22 cellular contexts compared by ENCODE assay signal in the genomic region with DNA sequence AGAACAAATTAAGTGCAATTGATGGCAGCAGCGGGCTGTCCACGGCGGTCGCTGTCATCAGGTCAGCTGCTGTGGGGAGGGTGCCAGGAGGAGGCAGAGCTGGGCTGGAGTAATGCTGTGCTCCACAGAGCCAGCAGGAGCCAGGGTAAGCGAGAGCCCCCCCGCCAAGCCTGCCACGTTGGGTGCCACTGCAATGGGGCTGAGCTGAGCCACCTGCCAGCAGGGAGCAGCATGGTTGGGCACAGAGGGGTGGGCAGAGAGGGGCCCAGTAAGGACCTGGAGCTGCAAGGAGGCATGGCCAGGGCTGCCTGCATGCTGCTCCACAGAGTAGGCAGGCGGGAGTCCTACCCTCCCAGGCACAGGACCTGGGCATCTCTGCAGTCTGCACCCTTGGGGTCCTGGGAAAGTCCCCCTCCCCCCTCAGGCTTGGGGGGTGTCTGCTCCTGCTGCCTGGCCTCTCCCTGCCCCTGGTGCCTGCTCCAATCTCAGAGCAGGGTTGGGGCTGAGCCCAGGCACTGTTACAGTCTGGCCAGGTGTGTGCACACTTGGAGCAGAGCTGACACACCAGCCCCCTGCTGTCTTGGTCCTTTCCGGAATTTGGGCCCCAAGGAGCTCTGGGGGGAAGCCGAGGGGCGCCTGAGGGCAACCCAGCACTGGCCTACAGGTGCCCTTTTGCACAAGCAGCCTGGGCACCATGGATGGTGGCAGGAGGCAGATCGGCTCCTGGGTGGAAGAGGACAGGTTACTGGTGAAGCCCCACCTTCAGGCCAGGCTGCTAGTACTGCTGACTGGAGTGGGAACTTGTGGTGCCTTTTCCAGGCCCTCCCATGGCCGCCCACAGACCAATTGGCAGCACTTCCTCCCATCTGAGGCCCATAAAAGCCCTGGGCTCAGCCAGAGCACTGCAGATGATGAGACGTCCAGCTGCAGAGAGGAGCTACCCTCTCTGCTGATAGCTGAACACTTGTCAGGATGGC.
"Had no signal": no experiment of that assay in that cellular context is flagged by ENCODE, and none has a peak within 500 bp of the region (broad histone marks: within the 10 kb centered on the region; RNA-seq: fewer than 3 reads in every experiment).

No MANE protein-coding gene starts in this region.

- H3K4me3 ChIP-seq: hepatocyte, mucosa of descending colon, SK-N-MC, tibial artery had no signal

- H3K4me1 ChIP-seq: tibial artery had no signal

- H3K36me3 ChIP-seq: brain microvascular endothelial cell, tibial artery had no signal

- H3K9me3 Mint-ChIP-seq: activated T-helper 2 cell treated with anti-CD3 and anti-CD28 coated beads, Interferon-gamma antibody, Interleukin-2, Interleukin-4, amounts not matched to agents 10 μg/mL and 5 μg/mL and 100 μg/mL, durations not matched to agents 14 hours and 24 hours and 36 hours; T-helper 2 cell treated with Interferon-gamma antibody and Interleukin-4, amounts not matched to agents 5 μg/mL and 100 μg/mL, for 36 hours had no signal

- H3K79me2 ChIP-seq: hepatocyte had no signal

- H3K27me3 Mint-ChIP-seq: activated B cell treated with CpG ODN at 0.5 μM for 24 hours had no signal

- H3K36me3 Mint-ChIP-seq: naive thymus-derived CD4-positive, alpha-beta T cell had no signal

- H3K27ac ChIP-seq: brain microvascular endothelial cell, hepatocyte, SK-N-MC, tibial artery had no signal

- H3K9me3 ChIP-seq: mucosa of descending colon, tibial artery had no signal

- H3K4me2 ChIP-seq: hepatocyte had no signal

- H3K4me1 Mint-ChIP-seq: activated B cell treated with CpG ODN at 0.5 μM for 24 hours; activated CD4-positive, alpha-beta memory T cell treated with anti-CD3 and anti-CD28 coated beads, Interleukin-2, amount 10 ng/mL, durations not matched to agents 7 days and 5 days; activated CD8-positive, alpha-beta memory T cell treated with anti-CD3 and anti-CD28 coated beads, Interleukin-2, amount 10 ng/mL, durations not matched to agents 7 days and 5 days; activated naive CD4-positive, alpha-beta T cell treated with anti-CD3 and anti-CD28 coated beads, Interleukin-2, amount 10 ng/mL, durations not matched to agents 7 days and 5 days had no signal

- H3K4me3 Mint-ChIP-seq: activated B cell treated with CpG ODN at 0.5 μM for 24 hours; activated CD4-positive, alpha-beta memory T cell treated with anti-CD3 and anti-CD28 coated beads, Interleukin-2, amount 10 ng/mL, durations not matched to agents 7 days and 5 days; activated CD8-positive, alpha-beta memory T cell treated with anti-CD3 and anti-CD28 coated beads, Interleukin-2, amount 10 ng/mL, durations not matched to agents 7 days and 5 days; activated naive CD4-positive, alpha-beta T cell treated with anti-CD3 and anti-CD28 coated beads, Interleukin-2, amount 10 ng/mL, durations not matched to agents 7 days and 5 days; naive thymus-derived CD4-positive, alpha-beta T cell; T-helper 2 cell treated with Interferon-gamma antibody and Interleukin-4, amounts not matched to agents 5 μg/mL and 100 μg/mL, for 36 hours had no signal

- H3K27ac Mint-ChIP-seq: activated B cell treated with CpG ODN at 0.5 μM for 24 hours; activated CD4-positive, alpha-beta memory T cell treated with anti-CD3 and anti-CD28 coated beads, Interleukin-2, amount 10 ng/mL, durations not matched to agents 7 days and 5 days; activated CD8-positive, alpha-beta memory T cell treated with anti-CD3 and anti-CD28 coated beads, Interleukin-2, amount 10 ng/mL, durations not matched to agents 7 days and 5 days; activated naive CD4-positive, alpha-beta T cell treated with anti-CD3 and anti-CD28 coated beads, Interleukin-2, amount 10 ng/mL, durations not matched to agents 7 days and 5 days; activated T-helper 2 cell treated with anti-CD3 and anti-CD28 coated beads, Interferon-gamma antibody, Interleukin-2, Interleukin-4, amounts not matched to agents 10 μg/mL and 5 μg/mL and 100 μg/mL, durations not matched to agents 14 hours and 24 hours and 36 hours; T-helper 2 cell treated with Interferon-gamma antibody and Interleukin-4, amounts not matched to agents 5 μg/mL and 100 μg/mL, for 36 hours had no signal

- H2AFZ ChIP-seq: hepatocyte had no signal

- ATAC-seq: activated CD8-positive, alpha-beta memory T cell treated with anti-CD3 and anti-CD28 coated beads, Interleukin-2, amount 10 ng/mL, durations not matched to agents 7 days and 5 days; mucosa of descending colon; naive thymus-derived CD4-positive, alpha-beta T cell; stimulated activated naive CD8-positive, alpha-beta T cell treated with anti-CD3 and anti-CD28 coated beads, Interleukin-15, Interleukin-2, amounts not matched to agents 100 U/mL and 50 U/mL, for 24 hours had no signal

- DNase-seq: activated B cell treated with CpG ODN at 0.5 μM for 24 hours; activated CD4-positive, alpha-beta memory T cell treated with anti-CD3 and anti-CD28 coated beads, Interleukin-2, amount 10 ng/mL, durations not matched to agents 7 days and 5 days; activated CD4-positive, alpha-beta T cell treated with anti-CD3 and anti-CD28 coated beads for 4 hours; activated CD8-positive, alpha-beta memory T cell treated with anti-CD3 and anti-CD28 coated beads, Interleukin-2, amount 10 ng/mL, durations not matched to agents 7 days and 5 days; activated naive CD4-positive, alpha-beta T cell treated with anti-CD3 and anti-CD28 coated beads, Interleukin-2, amount 10 ng/mL, durations not matched to agents 7 days and 5 days; aorta; brain microvascular endothelial cell; cerebellar nuclear complex; cortex of kidney; effector CD4-positive, alpha-beta T cell; mucosa of descending colon; naive thymus-derived CD4-positive, alpha-beta T cell; nucleus accumbens; retina; stimulated activated CD4-positive, alpha-beta T cell treated with anti-CD3 and anti-CD28 coated beads, Interleukin-2, amount 100 ng/mL, for 24 hours; stimulated activated naive CD8-positive, alpha-beta T cell treated with anti-CD3 and anti-CD28 coated beads, Interleukin-15, Interleukin-2, amounts not matched to agents 100 U/mL and 50 U/mL, for 24 hours; substantia nigra; tibial artery had no signal

- H3K27me3 ChIP-seq: brain microvascular endothelial cell, hepatocyte, tibial artery had no signal
